ENCODE assay signal across 19 cellular contexts in the genomic region with DNA sequence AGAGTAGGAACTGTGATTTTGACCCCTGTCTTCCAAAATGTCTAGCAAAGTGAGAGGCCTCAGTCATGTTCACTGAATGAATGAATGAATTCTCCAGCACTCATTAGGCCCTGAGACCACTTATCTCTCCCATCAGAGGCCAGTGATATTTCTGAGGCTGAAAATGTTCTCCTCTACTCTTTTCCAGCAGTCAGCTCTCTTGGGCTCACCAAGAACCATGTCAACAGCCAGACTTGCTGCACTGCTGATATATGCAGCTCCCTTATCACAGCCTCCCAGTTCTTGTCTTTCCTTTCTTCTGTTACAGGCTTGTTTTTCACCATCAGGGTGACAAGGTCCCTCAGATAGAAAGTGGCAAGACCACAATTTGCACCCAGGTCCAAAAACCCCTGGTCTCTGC. TPM values are rescaled to one million over a fixed set of nuclear protein-coding genes. Genes with fewer than 3 reads are reported as not detected.
"Had no signal": no experiment of that assay in that cellular context is flagged by ENCODE, and none has a peak within 500 bp of the region (broad histone marks: within the 10 kb centered on the region; RNA-seq: fewer than 3 reads in every experiment).

No MANE protein-coding gene starts in this region.

- H3K4me3 ChIP-seq: heart left ventricle, neural progenitor cell, ovary, stomach, thoracic aorta, transverse colon had no signal

- H3K27me3 ChIP-seq: heart left ventricle, neural progenitor cell, ovary, stomach, transverse colon had no signal

- DNase-seq: cortex of kidney; effector memory CD8-positive, alpha-beta T cell; heart left ventricle; hippocampal formation; left colon; left ventricle myocardium superior; natural killer cell; nucleus accumbens; ovary; small intestine; stimulated activated CD4-positive, alpha-beta T cell treated with anti-CD3 and anti-CD28 coated beads, Interleukin-12 subunit alpha, Interleukin-12 subunit beta, amount 100 ng/mL, for 4 hours; stimulated activated naive CD4-positive, alpha-beta T cell; stomach; substantia nigra; transverse colon had no signal

- H3K27ac ChIP-seq: neural progenitor cell, ovary, thoracic aorta had no signal

- H3K9me3 ChIP-seq: heart left ventricle, ovary, stomach, thoracic aorta, transverse colon had no signal

- FAIRE-seq: frontal cortex, small intestine had no signal

- H3K4me2 ChIP-seq: neural progenitor cell had no signal

- ATAC-seq: effector memory CD8-positive, alpha-beta T cell; heart left ventricle; left colon; left ventricle myocardium superior; natural killer cell had no signal

- H3K36me3 ChIP-seq: heart left ventricle, neural progenitor cell, ovary, stomach, thoracic aorta, transverse colon had no signal

RNA-seq across cellular contexts. Expression of gene RARRES1, which starts 40.9 kb away (rescaled TPM):
- total RNA-seq: myocyte, natural killer cell had no signal
